ENCODE assay signal across 8 cellular contexts in the genomic region with DNA sequence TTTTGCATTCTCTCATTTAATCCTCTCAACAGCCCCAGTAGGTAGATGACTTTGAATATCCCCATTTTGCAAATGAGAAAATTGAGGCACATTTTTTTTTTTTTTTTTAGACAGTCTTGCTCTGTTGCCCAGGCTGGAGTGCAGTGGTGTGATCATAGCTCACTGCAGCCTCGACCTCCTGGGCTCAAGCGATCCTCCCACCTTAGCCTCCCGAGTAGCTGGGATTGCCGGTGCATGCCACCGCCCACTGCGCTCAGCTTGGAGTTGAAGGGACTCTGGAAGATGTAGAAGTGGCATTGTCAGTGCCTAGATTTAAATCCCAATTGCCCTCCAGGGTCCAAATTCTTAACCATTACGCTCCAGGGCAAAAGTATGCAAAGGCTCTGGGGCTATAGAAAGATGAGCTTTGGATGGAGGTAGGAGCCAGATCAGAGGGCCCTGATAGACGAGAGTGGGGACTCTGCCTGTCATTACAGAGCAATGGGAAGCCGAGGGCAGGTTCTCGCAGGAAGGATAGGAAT. TPM values are rescaled to one million over a fixed set of nuclear protein-coding genes. Genes with fewer than 3 reads are reported as not detected.
DNase-seq lines count a peak whose midpoint lies in the region; ATAC-seq and TF ChIP-seq lines count a peak whose summit lies in the region.

No MANE protein-coding gene starts in this region.

- peak overlapping the region; percentile 80 for H3K4me3 Mint-ChIP-seq in activated T-helper 1 cell treated with anti-CD3 and anti-CD28 coated beads, Interleukin-12 subunit alpha, Interleukin-12 subunit beta, Interleukin-2, Interleukin-4 antibody, amounts not matched to agents 30 ng/mL and 10 ng/mL and 1 ng/mL, durations not matched to agents 14 hours and 24 hours and 36 hours
- H3K4me3 Mint-ChIP-seq in stimulated activated naive CD8-positive, alpha-beta T cell treated with anti-CD3 and anti-CD28 coated beads, Interleukin-15, amount 100 ng/mL, for 72 hours, result peak overlapping the region; percentile 83 to 97

- DNase-seq in SK-N-SH, result no peak
- no peak for DNase-seq in activated T-helper 1 cell treated with anti-CD3 and anti-CD28 coated beads, Interleukin-12 subunit alpha, Interleukin-12 subunit beta, Interleukin-2, Interleukin-4 antibody, amounts not matched to agents 30 ng/mL and 10 ng/mL and 1 ng/mL, durations not matched to agents 14 hours and 24 hours and 36 hours (ENCODE audit: low spot score)
- no peak for DNase-seq in stimulated activated naive CD8-positive, alpha-beta T cell treated with anti-CD3 and anti-CD28 coated beads, Interleukin-15, amount 100 ng/mL, for 72 hours
- no peak for DNase-seq in NCI-H187 (lab: John Stamatoyannopoulos, UW)
- no peak for DNase-seq in NCI-H2171 (lab: John Stamatoyannopoulos, UW)

- H3K79me2 ChIP-seq in SK-N-SH (ENCODE audit: insufficient read depth), result peaks cover 20% of the 10 kb centered on the region

- CTCF ChIA-PET in SK-N-SH (lab: Yijun Ruan, JAX), result interaction anchor here (0.7 to 3.8 kb wide), 6 partner anchors 10 to 938 kb away, joined by 3 to 25 read pairs (median 10); partner anchors contain the start of genes PEX11G and PNPLA6

- TF ChIP-seq EP300 in SK-N-SH (IDR thresholded peaks at IDR 0.05; ENCODE audit: borderline replicate concordance in 1 of 2, low read depth in 1 of 2, low read length in 1 of 2), result no peak

- H3K9me3 ChIP-seq in SK-N-SH (no peaks in the 10 kb centered on the region), iPS-15b (ENCODE audit: control insufficient read depth, insufficient read depth, low read length) (no peaks in the 10 kb centered on the region)

- peaks cover 8% of the 10 kb centered on the region for H3K4me1 Mint-ChIP-seq in activated T-helper 1 cell treated with anti-CD3 and anti-CD28 coated beads, Interleukin-12 subunit alpha, Interleukin-12 subunit beta, Interleukin-2, Interleukin-4 antibody, amounts not matched to agents 30 ng/mL and 10 ng/mL and 1 ng/mL, durations not matched to agents 14 hours and 24 hours and 36 hours (ENCODE audit: low read depth)
- H3K4me1 Mint-ChIP-seq in stimulated activated naive CD8-positive, alpha-beta T cell treated with anti-CD3 and anti-CD28 coated beads, Interleukin-15, amount 100 ng/mL, for 72 hours, result peaks cover 27% of the 10 kb centered on the region

- TF ChIP-seq CTCF in SK-N-SH (IDR thresholded peaks at IDR 0.05), result no peak

- POLR2A ChIA-PET in SK-N-SH (lab: Yijun Ruan, JAX), result interaction anchor here (0.6 to 3.5 kb wide), 6 partner anchors 8 to 1965 kb away, joined by 3 to 16 read pairs (median 4); no protein-coding TSS in a partner anchor

- peak overlapping the region; percentile 97 for H3K4me2 ChIP-seq in SK-N-SH

- H3K9me2 ChIP-seq in SK-N-SH, result no peaks in the 10 kb centered on the region

- no peaks in the 10 kb centered on the region for H3K9me3 Mint-ChIP-seq in activated T-helper 1 cell treated with anti-CD3 and anti-CD28 coated beads, Interleukin-12 subunit alpha, Interleukin-12 subunit beta, Interleukin-2, Interleukin-4 antibody, amounts not matched to agents 30 ng/mL and 10 ng/mL and 1 ng/mL, durations not matched to agents 14 hours and 24 hours and 36 hours
- H3K9me3 Mint-ChIP-seq in stimulated activated naive CD8-positive, alpha-beta T cell treated with anti-CD3 and anti-CD28 coated beads, Interleukin-15, amount 100 ng/mL, for 72 hours, result no peaks in the 10 kb centered on the region

- no peaks in the 10 kb centered on the region for H3K27me3 ChIP-seq in SK-N-SH (ENCODE audit: insufficient read depth)
- no peaks in the 10 kb centered on the region for H3K27me3 ChIP-seq in iPS-15b (ENCODE audit: control insufficient read depth, insufficient read depth, low read length)

- peak overlapping the region; percentile 91; the same call in 1 of the 2 replicates for H2AFZ ChIP-seq in SK-N-SH (ENCODE audit: low read depth)

- intact Hi-C loops in activated T-helper 1 cell treated with anti-CD3 and anti-CD28 coated beads, Interleukin-12 subunit alpha, Interleukin-12 subunit beta, Interleukin-2, Interleukin-4 antibody, amounts not matched to agents 30 ng/mL and 10 ng/mL and 1 ng/mL, durations not matched to agents 14 hours and 24 hours and 36 hours (cut with micrococcal nuclease), result loop anchor here (1.0 to 2.0 kb wide), 2 partner anchors 13 to 29 kb away; no protein-coding TSS in a partner anchor

- peak overlapping the region; percentile 38 to 90; a peak in 3 of 4 replicates for H3K27ac ChIP-seq in SK-N-SH (ENCODE audit: low read depth in 2 of 2, low read length in 1 of 2)

- TF ChIP-seq RAD21 in SK-N-SH (IDR thresholded peaks at IDR 0.05; ENCODE audit: low read length), result no peak

- H3K36me3 Mint-ChIP-seq in activated T-helper 1 cell treated with anti-CD3 and anti-CD28 coated beads, Interleukin-12 subunit alpha, Interleukin-12 subunit beta, Interleukin-2, Interleukin-4 antibody, amounts not matched to agents 30 ng/mL and 10 ng/mL and 1 ng/mL, durations not matched to agents 14 hours and 24 hours and 36 hours (ENCODE audit: low read depth), result no peaks in the 10 kb centered on the region

- H3K27me3 Mint-ChIP-seq in activated T-helper 1 cell treated with anti-CD3 and anti-CD28 coated beads, Interleukin-12 subunit alpha, Interleukin-12 subunit beta, Interleukin-2, Interleukin-4 antibody, amounts not matched to agents 30 ng/mL and 10 ng/mL and 1 ng/mL, durations not matched to agents 14 hours and 24 hours and 36 hours (ENCODE audit: insufficient read depth), result peaks cover 14% of the 10 kb centered on the region
- H3K27me3 Mint-ChIP-seq in stimulated activated naive CD8-positive, alpha-beta T cell treated with anti-CD3 and anti-CD28 coated beads, Interleukin-15, amount 100 ng/mL, for 72 hours, result no peaks in the 10 kb centered on the region

- peak overlapping the region; percentile 79 to 89 for H3K4me3 ChIP-seq in SK-N-SH (ENCODE audit: low read depth in 2 of 2, low read length in 1 of 2)
- peak overlapping the region; percentile 67 for H3K4me3 ChIP-seq in iPS-15b (ENCODE audit: low read depth, low read length)

- H3F3A ChIP-seq in SK-N-SH (replicated peaks; ENCODE audit: insufficient read depth), result peaks cover 12% of the 10 kb centered on the region

- WGBS in SK-N-SH (ENCODE audit: low lambda C conversion rate), result 69% methylated on average over 10 of the region's 10 CpGs

- H3K27ac Mint-ChIP-seq in activated T-helper 1 cell treated with anti-CD3 and anti-CD28 coated beads, Interleukin-12 subunit alpha, Interleukin-12 subunit beta, Interleukin-2, Interleukin-4 antibody, amounts not matched to agents 30 ng/mL and 10 ng/mL and 1 ng/mL, durations not matched to agents 14 hours and 24 hours and 36 hours, result peak overlapping the region; percentile 89
- H3K27ac Mint-ChIP-seq in stimulated activated naive CD8-positive, alpha-beta T cell treated with anti-CD3 and anti-CD28 coated beads, Interleukin-15, amount 100 ng/mL, for 72 hours, result peak overlapping the region; percentile 93 to 95

- peaks cover 5 to 24% of the 10 kb centered on the region in 2 experiments; a peak in 2 of 4 replicates for H3K4me1 ChIP-seq in SK-N-SH (ENCODE audit: control insufficient read depth in 1 of 2, insufficient read depth in 2 of 2, low read depth in 1 of 2, low read length in 1 of 2)
- no peaks in the 10 kb centered on the region for H3K4me1 ChIP-seq in iPS-15b (ENCODE audit: control insufficient read depth, insufficient read depth, low read length)

- no peaks in the 10 kb centered on the region for H4K20me1 ChIP-seq in SK-N-SH (ENCODE audit: insufficient read depth)

- ATAC-seq in SK-N-SH treated with all-trans-retinoic acid at 6 μM for 48 hours (no peak), GM21717 (IDR thresholded peaks at IDR 0.05; ENCODE audit: unreplicated experiment) (no peak)
- no peak for ATAC-seq in stimulated activated naive CD8-positive, alpha-beta T cell treated with anti-CD3 and anti-CD28 coated beads, Interleukin-15, amount 100 ng/mL, for 72 hours

- peaks cover 0 to 8% of the 10 kb centered on the region in 2 experiments for H3K36me3 ChIP-seq in SK-N-SH (replicated peaks in 1 of 2; ENCODE audit: control insufficient read depth in 1 of 2, insufficient read depth in 2 of 2, low read length in 1 of 2)
- H3K36me3 ChIP-seq in iPS-15b (ENCODE audit: control insufficient read depth, insufficient read depth, low read length), result peaks cover under 1% of the 10 kb centered on the region

- H3K9ac ChIP-seq in SK-N-SH (peak overlapping the region; percentile 39), iPS-15b (ENCODE audit: low read depth, low read length) (no peak overlapping the region)

TF ChIP-seq in SK-N-SH, 30 proteins besides CTCF, POLR2A, EP300 and RAD21:
- TF ChIP-seq FOXJ3 (CRISPR knock-in tag; IDR thresholded peaks at IDR 0.05) (no peak), JUND (IDR thresholded peaks at IDR 0.05) (0 out of 2 replicates have a peak, but pooled peaks have one; percentile 10)

TF ChIP-seq in SK-N-SH treated with all-trans-retinoic acid at 6 μM for 48 hours, 23 proteins besides CTCF, POLR2A, EP300 and RAD21 (continues in another document):
- TF ChIP-seq TCF4 (CRISPR knock-in tag; IDR thresholded peaks at IDR 0.05; ENCODE audit: borderline replicate concordance), result no peak

RNA-seq across cellular contexts. Expression of gene MCOLN1, which starts 0.8 kb away (rescaled TPM):
- polyA plus RNA-seq in SK-N-SH (2012; rRNA removed), result 28.4 and 28.9 TPM in 2 replicates
- 10.6 and 12.9 TPM in 2 replicates for polyA plus RNA-seq in SK-N-SH (2012; cell fraction: cytosol; rRNA removed)
- 65.9 and 69.2 TPM in 2 replicates for polyA plus RNA-seq in SK-N-SH (2012; cell fraction: nucleus; rRNA removed)
- total RNA-seq in activated T-helper 1 cell treated with anti-CD3 and anti-CD28 coated beads, Interleukin-12 subunit alpha, Interleukin-12 subunit beta, Interleukin-2, Interleukin-4 antibody, amounts not matched to agents 30 ng/mL and 10 ng/mL and 1 ng/mL, durations not matched to agents 14 hours and 24 hours and 36 hours, result 14.0 and 14.4 TPM in 2 replicates

RNA-seq across cellular contexts. Expression of gene ZNF358, which starts 5.7 kb away (rescaled TPM):
- polyA plus RNA-seq in SK-N-SH (2012; rRNA removed), result 29.7 and 49.3 TPM in 2 replicates
- 21.6 and 32.0 TPM in 2 replicates for polyA plus RNA-seq in SK-N-SH (2012; cell fraction: cytosol; rRNA removed)
- 28.1 and 53.6 TPM in 2 replicates for polyA plus RNA-seq in SK-N-SH (2012; cell fraction: nucleus; rRNA removed)
- 4.8 and 5.2 TPM in 2 replicates for total RNA-seq in activated T-helper 1 cell treated with anti-CD3 and anti-CD28 coated beads, Interleukin-12 subunit alpha, Interleukin-12 subunit beta, Interleukin-2, Interleukin-4 antibody, amounts not matched to agents 30 ng/mL and 10 ng/mL and 1 ng/mL, durations not matched to agents 14 hours and 24 hours and 36 hours

RNA-seq across cellular contexts. Expression of gene PNPLA6, which starts 13.9 kb away (rescaled TPM):
- 40.5 and 90.5 TPM in 2 replicates for polyA plus RNA-seq in SK-N-SH (2012; rRNA removed)
- 24.6 and 35.9 TPM in 2 replicates for polyA plus RNA-seq in SK-N-SH (2012; cell fraction: cytosol; rRNA removed)
- polyA plus RNA-seq in SK-N-SH (2012; cell fraction: nucleus; rRNA removed), result 203 and 312 TPM in 2 replicates
- 131 and 136 TPM in 2 replicates for total RNA-seq in activated T-helper 1 cell treated with anti-CD3 and anti-CD28 coated beads, Interleukin-12 subunit alpha, Interleukin-12 subunit beta, Interleukin-2, Interleukin-4 antibody, amounts not matched to agents 30 ng/mL and 10 ng/mL and 1 ng/mL, durations not matched to agents 14 hours and 24 hours and 36 hours

RNA-seq across cellular contexts. Expression of gene PEX11G, which starts 32.8 kb away (rescaled TPM):
- 6.1 and 6.4 TPM in 2 replicates for polyA plus RNA-seq in SK-N-SH (2012; rRNA removed)
- polyA plus RNA-seq in SK-N-SH (2012; cell fraction: cytosol; rRNA removed), result 3.9 and 5.3 TPM in 2 replicates
- 5.7 and 8.6 TPM in 2 replicates for polyA plus RNA-seq in SK-N-SH (2012; cell fraction: nucleus; rRNA removed)
- 1.4 and 1.5 TPM in 2 replicates for total RNA-seq in activated T-helper 1 cell treated with anti-CD3 and anti-CD28 coated beads, Interleukin-12 subunit alpha, Interleukin-12 subunit beta, Interleukin-2, Interleukin-4 antibody, amounts not matched to agents 30 ng/mL and 10 ng/mL and 1 ng/mL, durations not matched to agents 14 hours and 24 hours and 36 hours
